Comparison of ENCODE assay signal across 8 cellular contexts in the genomic region with DNA sequence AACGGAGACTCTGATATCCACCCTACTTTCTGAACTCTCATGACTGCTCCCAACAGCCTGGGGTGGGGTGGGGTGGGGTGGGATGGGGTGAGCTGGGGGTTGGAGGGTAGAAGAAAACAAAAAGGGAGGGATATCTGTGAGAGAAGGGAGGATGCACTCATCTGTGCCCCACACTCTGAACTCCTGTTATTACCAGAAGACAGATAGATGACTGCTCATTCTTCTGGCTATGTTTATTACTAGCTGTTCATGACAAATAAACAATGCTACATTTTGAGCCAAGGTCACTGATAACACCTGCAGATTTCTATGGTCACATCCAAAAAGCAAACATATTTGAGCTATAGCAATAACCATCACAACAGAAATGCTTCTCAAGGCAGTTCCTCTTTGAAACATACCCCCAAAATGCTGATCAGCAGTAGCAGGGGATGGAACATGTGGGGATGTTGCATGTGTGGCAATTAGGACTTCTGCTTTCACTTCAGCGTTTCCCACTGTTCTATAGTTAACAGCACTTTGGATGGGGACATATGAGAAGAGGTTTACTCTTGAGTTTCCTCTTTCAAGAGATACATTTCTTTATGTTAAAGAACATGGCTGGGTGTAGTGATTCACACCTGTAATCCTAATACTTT. TPM values are rescaled to one million over a fixed set of nuclear protein-coding genes. Genes with fewer than 3 reads are reported as not detected.
DNase-seq lines count a peak whose midpoint lies in the region; ATAC-seq, FAIRE-seq and TF ChIP-seq lines count a peak whose summit lies in the region.

No MANE protein-coding gene starts in this region.

- DNase-seq in GM12864 (ENCODE audit: low read depth) (no peak), PC-9 (no peak), sciatic nerve (ENCODE audit: low spot score) (no peak), NCI-H524 (lab: John Stamatoyannopoulos, UW) (no peak), NCI-H524 treated with DMSO at 0.1 percent for 48 hours (lab: John Stamatoyannopoulos, UW) (no peak), kidney (no peak)

- no peak overlapping the region for H3K4me2 ChIP-seq in PC-9

- H3K79me2 ChIP-seq in PC-9 (ENCODE audit: low read depth) = peaks cover 52% of the 10 kb centered on the region

- no TSS peak for BruUV-seq in PC-9 (replicated peaks; lab: Mats Ljungman, UMichigan)

- H3K4me1 ChIP-seq in PC-9 (replicated peaks; ENCODE audit: insufficient read depth) (peaks cover 32% of the 10 kb centered on the region), esophagus (ENCODE audit: control insufficient read depth in 2 of 2, insufficient read depth in 2 of 2, low read length in 1 of 2) (peaks cover 3 to 4% of the 10 kb centered on the region in 2 donors), kidney (ENCODE audit: control insufficient read depth in 1 of 2, insufficient read depth in 1 of 2, low read depth in 1 of 2, low read length in 2 of 2) (peaks cover 31 to 43% of the 10 kb centered on the region in 2 donors)

- POLR2A ChIA-PET in PC-9 (lab: Charles Lee; ENCODE audit: unreplicated experiment) = interaction anchor here (0.8 kb wide), 1 partner anchor 1154 kb away, joined by 3 read pairs; no protein-coding TSS in a partner anchor

- TF ChIP-seq CTCF in GM12864 (IDR thresholded peaks at IDR 0.05; ENCODE audit: low read depth, low read length, missing control alignments) (no peak), PC-9 (conservative IDR thresholded peaks at IDR 0.05) (no peak), kidney (IDR thresholded peaks at IDR 0.05; ENCODE audit: borderline replicate concordance, extremely low read depth, insufficient read depth) (no peak)

- no peaks in the 10 kb centered on the region; the same call in 1 of the 2 replicates for H4K20me1 ChIP-seq in PC-9 (ENCODE audit: insufficient read depth)

- FAIRE-seq in kidney (lab: Jason Lieb, UNC) = no peak

- H3K27ac ChIP-seq in PC-9 = 0 out of 2 replicates have a peak overlapping the region, but pooled peaks have one; percentile 69
- peak overlapping the region; percentile 79 to 91 for H3K27ac ChIP-seq in esophagus (ENCODE audit: low read depth in 2 of 2, low read length in 1 of 2)
- no peak overlapping the region for H3K27ac ChIP-seq in kidney (ENCODE audit: low read depth in 2 of 2, low read length in 2 of 2)

- ATAC-seq in sciatic nerve = peak; percentile 71
- no peak for ATAC-seq in HG02678 (IDR thresholded peaks at IDR 0.05; ENCODE audit: unreplicated experiment)

- H3K9me2 ChIP-seq in PC-9 (ENCODE audit: insufficient read depth) = no peaks in the 10 kb centered on the region

- CTCF ChIA-PET in PC-9 (lab: Charles Lee) = interaction anchor here (1.1 kb wide), 1 partner anchor 121 kb away, joined by 4 read pairs; no protein-coding TSS in a partner anchor

- intact Hi-C loops in PC-9 (cut with micrococcal nuclease; ENCODE audit: unreplicated experiment) (no loop called here), sciatic nerve (cut with DNase I) (no loop called here), kidney (cut with DNase I) (no loop called here)

- 53 to 64% methylated on average over 2 of the region's 2 CpGs for WGBS in esophagus, 2 donors

- H3K9me3 ChIP-seq in PC-9 (ENCODE audit: insufficient read depth, low read depth) = no peaks in the 10 kb centered on the region
- no peaks in the 10 kb centered on the region for H3K9me3 ChIP-seq in esophagus (ENCODE audit: control insufficient read depth in 2 of 2, insufficient read depth in 1 of 2, low read depth in 1 of 2, low read length in 1 of 2)
- no peaks in the 10 kb centered on the region for H3K9me3 ChIP-seq in kidney (ENCODE audit: control insufficient read depth in 1 of 2, low read length in 2 of 2)

- no peaks in the 10 kb centered on the region for H3K27me3 ChIP-seq in PC-9 (ENCODE audit: insufficient read depth, low read depth)
- no peaks in the 10 kb centered on the region for H3K27me3 ChIP-seq in esophagus (ENCODE audit: control insufficient read depth in 1 of 2, insufficient read depth in 2 of 2, low read length in 2 of 2)

- no peak overlapping the region for H3K9ac ChIP-seq in kidney (ENCODE audit: low read length in 2 of 2)

- peaks cover 8% of the 10 kb centered on the region; the same call in 1 of the 2 replicates for H3F3A ChIP-seq in PC-9 (ENCODE audit: insufficient read depth, low read depth)

- peak overlapping the region; percentile 30; the same call in 1 of the 2 replicates for H3K4me3 ChIP-seq in GM12864 (ENCODE audit: low read depth, low read length)
- H3K4me3 ChIP-seq in PC-9 = no peak overlapping the region
- no peak overlapping the region for H3K4me3 ChIP-seq in esophagus (ENCODE audit: low read depth in 1 of 2, low read length in 2 of 2)
- H3K4me3 ChIP-seq in kidney (ENCODE audit: low read length in 2 of 2) = no peak overlapping the region

- no peak overlapping the region for H2AFZ ChIP-seq in PC-9

- H3K36me3 ChIP-seq in PC-9 (ENCODE audit: low read depth) = no peaks in the 10 kb centered on the region
- peaks cover 0 to 3% of the 10 kb centered on the region in 2 donors for H3K36me3 ChIP-seq in esophagus (ENCODE audit: control insufficient read depth in 2 of 2, insufficient read depth in 2 of 2, low read length in 1 of 2)
- H3K36me3 ChIP-seq in kidney (ENCODE audit: control insufficient read depth in 1 of 2, insufficient read depth in 2 of 2, low read length in 2 of 2) = no peaks in the 10 kb centered on the region

RNA-seq across cellular contexts. Expression of a gene that starts 43.3 kb away (rescaled TPM):
- 0.98 and 1.2 TPM in 2 replicates for total RNA-seq in PC-9 (2021)
- polyA plus RNA-seq in esophagus = under 1 TPM; 0.22 to 0.25 TPM
- total RNA-seq in sciatic nerve = 0.71 TPM
- 0.38 TPM for total RNA-seq in kidney
- 0.77 TPM for polyA plus RNA-seq in kidney (ENCODE audit: insufficient read depth, low read depth, low replicate concordance)

RNA-seq across cellular contexts. Expression of a gene that starts 52.6 kb away (rescaled TPM):
- total RNA-seq in PC-9 (2021) (0.63 and 1.7 TPM in 2 replicates), sciatic nerve (not detected), kidney (0.63 TPM)
- polyA plus RNA-seq in esophagus (10 to 100 TPM; 10.5 to 14.5 TPM), kidney (ENCODE audit: insufficient read depth, low read depth, low replicate concordance) (1.1 TPM)

RNA-seq across cellular contexts. Expression of a gene that starts 54.3 kb away (rescaled TPM):
- 96.5 and 134 TPM in 2 replicates for total RNA-seq in PC-9 (2021)
- 10 to 100 TPM; 47.8 TPM for polyA plus RNA-seq in esophagus
- total RNA-seq in sciatic nerve = 183 TPM
- 159 TPM for total RNA-seq in kidney
- 23.9 TPM for polyA plus RNA-seq in kidney (ENCODE audit: insufficient read depth, low read depth, low replicate concordance)

Comparison
In these comparisons a context has a peak if more than half of its experiments do, and no peak if none do; other contexts are left out.
1. H3K27ac ChIP-seq: peak in PC-9 (single experiment) and esophagus (2 of 2); none in kidney (0 of 2).